ENCODE assay signal across 1 cellular context in genomic region chr3:41323455-41323854, GRCh38.
TF ChIP-seq lines count a peak whose summit lies in the region.

No MANE protein-coding gene starts in this region.

TF ChIP-seq in GM23338, 12 proteins besides CTCF, POLR2A, EP300 and RAD21 (continued from another document):
- TF ChIP-seq ZNF462 (CRISPR knock-in tag; IDR thresholded peaks at IDR 0.05) (no peak), STAT1 (IDR thresholded peaks at IDR 0.05; ENCODE audit: unreplicated experiment) (no peak), EZH2phosphoT487 (IDR thresholded peaks at IDR 0.05; ENCODE audit: unreplicated experiment) (no peak), JUNB (IDR thresholded peaks at IDR 0.05; ENCODE audit: unreplicated experiment) (no peak)
TF ChIP-seq in GM23338: peak in this region for 0.
